In genomic region chr11:65612691-65613090, GRCh38 we compare ENCODE assay signal across 1 cellular context.
TF ChIP-seq lines count a peak whose summit lies in the region.

No MANE protein-coding gene starts in this region.

TF ChIP-seq in K562, 482 proteins besides CTCF, POLR2A, EP300 and RAD21:
- TF ChIP-seq HIVEP1 (CRISPR knock-in tag; IDR thresholded peaks at IDR 0.05): no peak
- TF ChIP-seq KDM5B (IDR thresholded peaks at IDR 0.05; ENCODE audit: insufficient replicate concordance, low read depth, low read length): peak; percentile 39
- no peak for TF ChIP-seq POLR3G (IDR thresholded peaks at IDR 0.05; ENCODE audit: extremely low read depth, insufficient read length, insufficient replicate concordance)
- TF ChIP-seq ZNF24 (IDR thresholded peaks at IDR 0.05): no peak
